Comparison of ENCODE assay signal across 36 cellular contexts in the genomic region with DNA sequence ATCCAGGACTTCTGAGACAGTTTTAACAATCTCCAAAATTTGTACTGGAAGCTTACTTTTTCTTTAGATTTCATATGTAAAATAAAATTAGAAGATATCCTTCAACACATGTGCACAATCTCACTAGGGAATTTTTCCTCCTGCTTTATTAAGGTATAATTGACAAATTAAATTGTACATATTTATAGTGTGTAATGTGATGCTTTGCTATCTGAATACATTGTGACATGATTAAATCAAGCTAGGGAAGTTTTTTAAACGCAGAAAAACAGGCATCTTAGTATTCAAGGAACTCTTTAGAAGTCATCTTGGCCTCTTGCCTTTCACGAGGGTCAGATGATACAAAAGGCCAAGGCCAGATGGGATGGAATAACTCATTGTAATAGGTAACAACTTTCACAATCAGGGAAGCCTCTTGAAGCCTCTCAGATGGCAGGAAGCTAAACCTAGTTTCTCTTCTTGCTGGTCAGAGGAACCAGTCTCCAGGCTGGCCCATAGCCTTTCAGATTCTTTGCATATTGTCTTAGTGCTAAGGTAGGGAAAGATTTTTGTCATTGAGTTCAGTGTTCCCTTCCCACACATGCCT.
"Had no signal": no experiment of that assay in that cellular context is flagged by ENCODE, and none has a peak within 500 bp of the region (broad histone marks: within the 10 kb centered on the region; RNA-seq: fewer than 3 reads in every experiment).

No MANE protein-coding gene starts in this region.

- H3K36me3 ChIP-seq: brain microvascular endothelial cell, breast epithelium, WERI-Rb-1 had no signal

- ATAC-seq: activated CD4-positive, alpha-beta T cell treated with anti-CD3 and anti-CD28 coated beads for 36 hours; activated CD4-positive, CD25-positive, alpha-beta regulatory T cell treated with anti-CD3 and anti-CD28 coated beads, Interleukin-2, amount 50 U/mL, for 24 hours; activated CD8-positive, alpha-beta memory T cell treated with anti-CD3 and anti-CD28 coated beads, Interleukin-2, amount 10 ng/mL, durations not matched to agents 7 days and 5 days; activated CD8-positive, alpha-beta T cell treated with anti-CD3 and anti-CD28 coated beads, Interleukin-2, amount 10 ng/mL, durations not matched to agents 7 days and 5 days; activated naive CD8-positive, alpha-beta T cell treated with anti-CD3 and anti-CD28 coated beads, Interleukin-2, amount 50 U/mL, for 24 hours; body of pancreas; WTC11 had no signal

- H3K4me1 Mint-ChIP-seq: activated CD4-positive, alpha-beta memory T cell treated with anti-CD3 and anti-CD28 coated beads, Interleukin-2, amount 10 ng/mL, durations not matched to agents 7 days and 5 days; activated CD4-positive, alpha-beta T cell treated with anti-CD3 and anti-CD28 coated beads for 36 hours; activated CD4-positive, alpha-beta T cell treated with anti-CD3 and anti-CD28 coated beads, Interleukin-2, amount 10 ng/mL, durations not matched to agents 7 days and 5 days; activated CD8-positive, alpha-beta memory T cell treated with anti-CD3 and anti-CD28 coated beads, Interleukin-2, amount 10 ng/mL, durations not matched to agents 7 days and 5 days; activated naive CD4-positive, alpha-beta T cell treated with anti-CD3 and anti-CD28 coated beads, Interleukin-2, amount 10 ng/mL, durations not matched to agents 7 days and 5 days; activated naive CD4-positive, alpha-beta T cell treated with anti-CD3 and anti-CD28 coated beads, Interleukin-2, amount 50 U/mL, for 24 hours; activated naive CD8-positive, alpha-beta T cell treated with anti-CD3 and anti-CD28 coated beads, Interleukin-2, amount 10 ng/mL, durations not matched to agents 7 days and 5 days; activated naive CD8-positive, alpha-beta T cell treated with anti-CD3 and anti-CD28 coated beads, Interleukin-2, amount 50 U/mL, for 24 hours had no signal

- H3K27me3 ChIP-seq: body of pancreas, brain microvascular endothelial cell, breast epithelium had no signal

- H3K4me3 Mint-ChIP-seq: activated CD4-positive, alpha-beta memory T cell treated with anti-CD3 and anti-CD28 coated beads, Interleukin-2, amount 10 ng/mL, durations not matched to agents 7 days and 5 days; activated CD4-positive, alpha-beta T cell treated with anti-CD3 and anti-CD28 coated beads for 36 hours; activated CD4-positive, alpha-beta T cell treated with anti-CD3 and anti-CD28 coated beads, Interleukin-2, amount 10 ng/mL, durations not matched to agents 7 days and 5 days; activated CD8-positive, alpha-beta memory T cell treated with anti-CD3 and anti-CD28 coated beads, Interleukin-2, amount 10 ng/mL, durations not matched to agents 7 days and 5 days; activated CD8-positive, alpha-beta T cell treated with anti-CD3 and anti-CD28 coated beads, Interleukin-2, amount 10 ng/mL, durations not matched to agents 7 days and 5 days; activated naive CD4-positive, alpha-beta T cell treated with anti-CD3 and anti-CD28 coated beads, Interleukin-2, amount 10 ng/mL, durations not matched to agents 7 days and 5 days; activated naive CD4-positive, alpha-beta T cell treated with anti-CD3 and anti-CD28 coated beads, Interleukin-2, amount 50 U/mL, for 24 hours; activated naive CD8-positive, alpha-beta T cell; activated naive CD8-positive, alpha-beta T cell treated with anti-CD3 and anti-CD28 coated beads, Interleukin-2, amount 10 ng/mL, durations not matched to agents 7 days and 5 days; activated naive CD8-positive, alpha-beta T cell treated with anti-CD3 and anti-CD28 coated beads, Interleukin-2, amount 50 U/mL, for 24 hours; activated T-cell treated with anti-CD3 and anti-CD28 coated beads, Interleukin-2, amount 50 U/mL, for 24 hours; T-helper 1 cell treated with Interleukin-12 subunit alpha and Interleukin-12 subunit beta and Interleukin-4 antibody, amounts not matched to agents 30 μg/mL and 1 μg/mL, for 36 hours; T-helper 2 cell treated with Interferon-gamma antibody and Interleukin-4, amounts not matched to agents 5 μg/mL and 100 μg/mL, for 36 hours; WTC11 had no signal

- DNase-seq: activated CD4-positive, alpha-beta memory T cell treated with anti-CD3 and anti-CD28 coated beads, Interleukin-2, amount 10 ng/mL, durations not matched to agents 7 days and 5 days; activated CD4-positive, alpha-beta T cell treated with anti-CD3 and anti-CD28 coated beads for 1 hour; activated CD4-positive, alpha-beta T cell treated with anti-CD3 and anti-CD28 coated beads for 36 hours; activated CD4-positive, alpha-beta T cell treated with anti-CD3 and anti-CD28 coated beads for 48 hours; activated CD4-positive, alpha-beta T cell treated with anti-CD3 and anti-CD28 coated beads, Interleukin-2, amount 10 ng/mL, durations not matched to agents 7 days and 5 days; activated CD4-positive, alpha-beta T cell treated with anti-CD3 and anti-CD28 coated beads, Interleukin-2, amount 50 U/mL, for 48 hours; activated CD4-positive, CD25-positive, alpha-beta regulatory T cell; activated CD8-positive, alpha-beta memory T cell treated with anti-CD3 and anti-CD28 coated beads for 24 hours; activated CD8-positive, alpha-beta memory T cell treated with anti-CD3 and anti-CD28 coated beads, Interleukin-2, amount 10 ng/mL, durations not matched to agents 7 days and 5 days; activated CD8-positive, alpha-beta memory T cell treated with anti-CD3 and anti-CD28 coated beads, Interleukin-2, amount 50 U/mL, for 48 hours; activated CD8-positive, alpha-beta T cell treated with anti-CD3 and anti-CD28 coated beads, Interleukin-2, amount 10 ng/mL, durations not matched to agents 7 days and 5 days; activated effector memory CD4-positive, alpha-beta T cell treated with Interleukin-2 at 50 U/mL for 16 hours; activated gamma-delta T cell; activated naive CD4-positive, alpha-beta T cell treated with anti-CD3 and anti-CD28 coated beads, Interleukin-2, amount 10 ng/mL, durations not matched to agents 7 days and 5 days; activated naive CD4-positive, alpha-beta T cell treated with Interleukin-2 at 50 U/mL for 16 hours; activated naive CD8-positive, alpha-beta T cell treated with anti-CD3 and anti-CD28 coated beads, Interleukin-2, amount 10 ng/mL, durations not matched to agents 7 days and 5 days; activated naive CD8-positive, alpha-beta T cell treated with anti-CD3 and anti-CD28 coated beads, Interleukin-2, amount 50 U/mL, for 24 hours; activated T-cell treated with anti-CD3 and anti-CD28 coated beads, Interleukin-2, amount 50 U/mL, for 24 hours; activated T-cell treated with anti-CD3 and anti-CD28 coated beads, Interleukin-2, amount 50 U/mL, for 48 hours; amygdala; aorta; body of pancreas; brain microvascular endothelial cell; central memory CD4-positive, alpha-beta T cell; T-helper 1 cell; T-helper 2 cell; T-helper 9 cell; WERI-Rb-1 had no signal

- H3K4me3 ChIP-seq: body of pancreas, breast epithelium had no signal

- H3K36me3 Mint-ChIP-seq: activated CD8-positive, alpha-beta memory T cell treated with anti-CD3 and anti-CD28 coated beads, Interleukin-2, amount 10 ng/mL, durations not matched to agents 7 days and 5 days; activated naive CD4-positive, alpha-beta T cell treated with anti-CD3 and anti-CD28 coated beads, Interleukin-2, amount 10 ng/mL, durations not matched to agents 7 days and 5 days; activated naive CD4-positive, alpha-beta T cell treated with anti-CD3 and anti-CD28 coated beads, Interleukin-2, amount 50 U/mL, for 24 hours; activated naive CD8-positive, alpha-beta T cell; activated naive CD8-positive, alpha-beta T cell treated with anti-CD3 and anti-CD28 coated beads, Interleukin-2, amount 10 ng/mL, durations not matched to agents 7 days and 5 days; WTC11 had no signal

- H3K4me1 ChIP-seq: body of pancreas, breast epithelium had no signal

- H3K9me3 ChIP-seq: body of pancreas, breast epithelium had no signal

- H3K9me3 Mint-ChIP-seq: activated CD4-positive, alpha-beta memory T cell treated with anti-CD3 and anti-CD28 coated beads, Interleukin-2, amount 10 ng/mL, durations not matched to agents 7 days and 5 days; activated CD4-positive, alpha-beta T cell treated with anti-CD3 and anti-CD28 coated beads, Interleukin-2, amount 10 ng/mL, durations not matched to agents 7 days and 5 days; activated naive CD4-positive, alpha-beta T cell treated with anti-CD3 and anti-CD28 coated beads, Interleukin-2, amount 10 ng/mL, durations not matched to agents 7 days and 5 days; activated naive CD4-positive, alpha-beta T cell treated with anti-CD3 and anti-CD28 coated beads, Interleukin-2, amount 50 U/mL, for 24 hours; activated naive CD8-positive, alpha-beta T cell treated with anti-CD3 and anti-CD28 coated beads, Interleukin-2, amount 10 ng/mL, durations not matched to agents 7 days and 5 days; activated naive CD8-positive, alpha-beta T cell treated with anti-CD3 and anti-CD28 coated beads, Interleukin-2, amount 50 U/mL, for 24 hours; activated T-cell treated with anti-CD3 and anti-CD28 coated beads, Interleukin-2, amount 50 U/mL, for 24 hours; activated T-helper 2 cell treated with anti-CD3 and anti-CD28 coated beads, Interferon-gamma antibody, Interleukin-2, Interleukin-4, amounts not matched to agents 10 μg/mL and 5 μg/mL and 100 μg/mL, durations not matched to agents 14 hours and 24 hours and 36 hours; T-helper 1 cell treated with Interleukin-12 subunit alpha and Interleukin-12 subunit beta and Interleukin-4 antibody, amounts not matched to agents 30 μg/mL and 1 μg/mL, for 36 hours; T-helper 2 cell treated with Interferon-gamma antibody and Interleukin-4, amounts not matched to agents 5 μg/mL and 100 μg/mL, for 36 hours; WTC11 had no signal

- H3K27ac Mint-ChIP-seq: activated CD4-positive, alpha-beta memory T cell treated with anti-CD3 and anti-CD28 coated beads, Interleukin-2, amount 10 ng/mL, durations not matched to agents 7 days and 5 days; activated CD4-positive, alpha-beta T cell treated with anti-CD3 and anti-CD28 coated beads for 36 hours; activated CD4-positive, alpha-beta T cell treated with anti-CD3 and anti-CD28 coated beads, Interleukin-2, amount 10 ng/mL, durations not matched to agents 7 days and 5 days; activated CD8-positive, alpha-beta memory T cell treated with anti-CD3 and anti-CD28 coated beads, Interleukin-2, amount 10 ng/mL, durations not matched to agents 7 days and 5 days; activated CD8-positive, alpha-beta T cell treated with anti-CD3 and anti-CD28 coated beads, Interleukin-2, amount 10 ng/mL, durations not matched to agents 7 days and 5 days; activated naive CD4-positive, alpha-beta T cell treated with anti-CD3 and anti-CD28 coated beads, Interleukin-2, amount 10 ng/mL, durations not matched to agents 7 days and 5 days; activated naive CD8-positive, alpha-beta T cell; activated naive CD8-positive, alpha-beta T cell treated with anti-CD3 and anti-CD28 coated beads, Interleukin-2, amount 10 ng/mL, durations not matched to agents 7 days and 5 days; activated naive CD8-positive, alpha-beta T cell treated with anti-CD3 and anti-CD28 coated beads, Interleukin-2, amount 50 U/mL, for 24 hours; activated T-cell treated with anti-CD3 and anti-CD28 coated beads, Interleukin-2, amount 50 U/mL, for 24 hours; activated T-helper 2 cell treated with anti-CD3 and anti-CD28 coated beads, Interferon-gamma antibody, Interleukin-2, Interleukin-4, amounts not matched to agents 10 μg/mL and 5 μg/mL and 100 μg/mL, durations not matched to agents 14 hours and 24 hours and 36 hours; T-helper 1 cell treated with Interleukin-12 subunit alpha and Interleukin-12 subunit beta and Interleukin-4 antibody, amounts not matched to agents 30 μg/mL and 1 μg/mL, for 36 hours; T-helper 2 cell treated with Interferon-gamma antibody and Interleukin-4, amounts not matched to agents 5 μg/mL and 100 μg/mL, for 36 hours; WTC11 had no signal

- H3K27ac ChIP-seq: body of pancreas, brain microvascular endothelial cell, breast epithelium, WERI-Rb-1 had no signal
